In the genomic region with DNA sequence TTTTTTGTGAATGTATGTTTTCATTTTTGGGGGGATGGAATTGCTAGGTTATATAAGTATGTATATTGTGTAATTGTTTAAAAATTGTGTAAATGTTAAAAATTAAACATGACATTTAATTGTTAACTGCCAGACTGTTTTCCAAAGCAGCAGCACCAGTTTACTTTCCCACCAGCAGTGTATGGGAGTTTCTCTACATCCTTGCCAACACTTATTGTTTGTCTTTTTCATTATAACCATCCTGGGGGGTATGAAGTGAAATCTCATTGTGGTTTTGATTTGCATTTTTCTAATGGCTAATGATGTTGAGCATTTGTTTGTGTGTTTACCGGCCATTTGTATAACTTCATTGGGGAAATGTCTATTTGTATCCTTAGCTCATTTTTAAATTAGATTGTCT, we compare ENCODE assay signal across 27 cellular contexts.
"Had no signal": no experiment of that assay in that cellular context is flagged by ENCODE, and none has a peak within 500 bp of the region (broad histone marks: within the 10 kb centered on the region; RNA-seq: fewer than 3 reads in every experiment).

No MANE protein-coding gene starts in this region.

- H3K27ac Mint-ChIP-seq: mesothelial cell of epicardium; progenitor cell of endocrine pancreas; stimulated activated effector memory CD8-positive, alpha-beta T cell treated with anti-CD3 and anti-CD28 coated beads, Interleukin-12 subunit alpha, Interleukin-12 subunit beta, amount 100 ng/mL, for 72 hours; type B pancreatic cell had no signal

- H3K27me3 Mint-ChIP-seq: natural killer cell treated with Interleukin-12 subunit alpha and Interleukin-12 subunit beta and Interleukin-15 and Interleukin-18, amount 100 ng/mL, for 72 hours had no signal

- H3K9me3 ChIP-seq: esophagus muscularis mucosa, gastrocnemius medialis, heart left ventricle, left lung, mucosa of descending colon, neutrophil, right atrium auricular region, sigmoid colon, stomach, thyroid gland had no signal

- H3K9me3 Mint-ChIP-seq: mesothelial cell of epicardium; neural crest cell; stimulated activated effector memory CD8-positive, alpha-beta T cell treated with anti-CD3 and anti-CD28 coated beads, Interleukin-12 subunit alpha, Interleukin-12 subunit beta, amount 100 ng/mL, for 72 hours; type B pancreatic cell had no signal

- H3K4me3 ChIP-seq: coronary artery, esophagus muscularis mucosa, gastrocnemius medialis, heart left ventricle, hepatocyte, left lung, mucosa of descending colon, right atrium auricular region, sigmoid colon, stomach, thyroid gland had no signal

- H3K27me3 ChIP-seq: esophagus muscularis mucosa, gastrocnemius medialis, heart left ventricle, hepatocyte, left lung, right atrium auricular region, sigmoid colon, stomach, thyroid gland had no signal

- ATAC-seq: gastrocnemius medialis; heart left ventricle; left lung; mucosa of descending colon; natural killer cell treated with Interleukin-12 subunit alpha and Interleukin-12 subunit beta and Interleukin-15 and Interleukin-18, amount 100 ng/mL, for 72 hours; stimulated activated effector memory CD8-positive, alpha-beta T cell treated with anti-CD3 and anti-CD28 coated beads, Interleukin-12 subunit alpha, Interleukin-12 subunit beta, amount 100 ng/mL, for 72 hours had no signal

- H3K4me1 ChIP-seq: gastrocnemius medialis, left lung, parathyroid adenoma, sigmoid colon, stomach, thyroid gland had no signal

- H3K4me3 Mint-ChIP-seq: mesothelial cell of epicardium; naive B cell; natural killer cell treated with Interleukin-12 subunit alpha and Interleukin-12 subunit beta and Interleukin-15 and Interleukin-18, amount 100 ng/mL, for 72 hours; neural crest cell; stimulated activated effector memory CD8-positive, alpha-beta T cell treated with anti-CD3 and anti-CD28 coated beads, Interleukin-12 subunit alpha, Interleukin-12 subunit beta, amount 100 ng/mL, for 72 hours; type B pancreatic cell had no signal

- H3K36me3 Mint-ChIP-seq: mesothelial cell of epicardium; naive B cell; natural killer cell treated with Interleukin-12 subunit alpha and Interleukin-12 subunit beta and Interleukin-15 and Interleukin-18, amount 100 ng/mL, for 72 hours; stimulated activated effector memory CD8-positive, alpha-beta T cell treated with anti-CD3 and anti-CD28 coated beads, Interleukin-12 subunit alpha, Interleukin-12 subunit beta, amount 100 ng/mL, for 72 hours; type B pancreatic cell had no signal

- DNase-seq: dermis blood vessel endothelial cell; effector memory CD4-positive, alpha-beta T cell; gastrocnemius medialis; heart left ventricle; kidney; left lung; mesenchymal stem cell; mucosa of descending colon; naive B cell; sigmoid colon; stimulated activated CD4-positive, alpha-beta T cell treated with anti-CD3 and anti-CD28 coated beads, Interleukin-2, amount 100 ng/mL, for 24 hours; stimulated activated CD4-positive, alpha-beta T cell treated with anti-CD3 and anti-CD28 coated beads, Interleukin-4, amount 100 ng/mL, for 24 hours; stimulated activated naive CD4-positive, alpha-beta T cell treated with Interleukin-2 at 50 U/mL for 16 hours; stomach; thyroid gland had no signal

- H3K27ac ChIP-seq: coronary artery, esophagus muscularis mucosa, gastrocnemius medialis, heart left ventricle, hepatocyte, left lung, neutrophil, parathyroid adenoma, right atrium auricular region, sigmoid colon, stomach, thyroid gland had no signal

- H3K4me1 Mint-ChIP-seq: mesothelial cell of epicardium had no signal

- H3K36me3 ChIP-seq: esophagus muscularis mucosa, gastrocnemius medialis, heart left ventricle, left lung, neutrophil, right atrium auricular region, sigmoid colon, stomach, thyroid gland had no signal
